ENCODE assay signal across 19 cellular contexts in the genomic region with DNA sequence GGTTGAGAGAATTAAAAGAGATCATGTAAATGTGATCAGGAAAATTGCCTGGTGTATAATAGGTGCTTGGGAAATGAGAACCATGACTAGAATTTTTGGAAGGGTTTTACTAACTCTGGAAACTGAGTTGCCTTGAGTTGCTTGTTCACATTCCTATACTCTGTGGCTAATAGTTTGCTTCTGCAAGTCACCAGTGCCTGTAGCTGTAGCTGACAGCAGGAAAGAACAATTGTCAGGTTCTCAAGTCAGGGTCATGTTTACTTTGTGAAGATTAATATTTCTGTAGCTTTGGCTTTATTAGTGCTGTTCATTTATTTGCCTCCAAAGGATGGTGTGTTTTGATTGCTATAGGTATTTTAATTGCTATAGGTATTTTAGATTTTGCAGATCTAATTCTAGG.
DNase-seq lines count a peak whose midpoint lies in the region; FAIRE-seq and TF ChIP-seq lines count a peak whose summit lies in the region.
"Had no signal": no experiment of that assay in that cellular context is flagged by ENCODE, and none has a peak within 500 bp of the region (broad histone marks: within the 10 kb centered on the region; RNA-seq: fewer than 3 reads in every experiment).

No MANE protein-coding gene starts in this region.

- H3K27me3 Mint-ChIP-seq in activated naive CD4-positive, alpha-beta T cell treated with anti-CD3 and anti-CD28 coated beads for 36 hours (ENCODE audit: low read depth) = peaks cover 18% of the 10 kb centered on the region

- CTCF ChIA-PET in activated naive CD4-positive, alpha-beta T cell treated with anti-CD3 and anti-CD28 coated beads for 36 hours (lab: Charles Lee) = no interaction called here

- no peak overlapping the region for H3K27ac Mint-ChIP-seq in activated naive CD4-positive, alpha-beta T cell treated with anti-CD3 and anti-CD28 coated beads for 36 hours
- H3K27ac Mint-ChIP-seq: CD4-positive, alpha-beta memory T cell; GM23338; H9 had no signal

- H3K9ac ChIP-seq in smooth muscle cell (ENCODE audit: low read depth) = no peak overlapping the region

- H3K9me3 ChIP-seq in smooth muscle cell (replicated peaks; ENCODE audit: low read depth) = no peaks in the 10 kb centered on the region

- H4K20me1 ChIP-seq in smooth muscle cell (ENCODE audit: low read depth) = no peaks in the 10 kb centered on the region

- no peaks in the 10 kb centered on the region for H3K36me3 Mint-ChIP-seq in activated naive CD4-positive, alpha-beta T cell treated with anti-CD3 and anti-CD28 coated beads for 36 hours (ENCODE audit: low read depth)
- H3K36me3 Mint-ChIP-seq: CD4-positive, alpha-beta memory T cell had no signal

- DNase-seq in D721Med (ENCODE audit: insufficient read length, low spot score) = no peak
- no peak for DNase-seq in GM12892 (ENCODE audit: insufficient read length)
- no peak for DNase-seq in smooth muscle cell (lab: John Stamatoyannopoulos, UW; ENCODE audit: unreplicated experiment)
- DNase-seq in activated naive CD4-positive, alpha-beta T cell treated with anti-CD3 and anti-CD28 coated beads for 36 hours = no peak
- no peak for DNase-seq in middle frontal gyrus (ENCODE audit: extremely low spot score, low spot score)
- DNase-seq in substantia nigra (lab: John Stamatoyannopoulos, UW) = no peak
- DNase-seq: C1 segment of cervical spinal cord; Calu3; CD4-positive, alpha-beta memory T cell; COR-L47; DMS153; DMS79; EL; GDM1; H9 had no signal

- FAIRE-seq in D721Med (lab: Jason Lieb, UNC) (peak; percentile 88), GM12892 (lab: Jason Lieb, UNC) (peak; percentile 74)
- FAIRE-seq: GM12878, GM18507 had no signal

- peak overlapping the region; percentile 4 for H3K27ac ChIP-seq in smooth muscle cell (ENCODE audit: low read depth)
- no peak overlapping the region for H3K27ac ChIP-seq in substantia nigra (ENCODE audit: low read depth, low read length, poor library complexity, severe bottlenecking)

- TF ChIP-seq CTCF in D721Med (IDR thresholded peaks at IDR 0.05; ENCODE audit: insufficient read depth, missing control alignments) (no peak), smooth muscle cell (IDR thresholded peaks at IDR 0.05; ENCODE audit: borderline replicate concordance, insufficient read depth, poor library complexity, severe bottlenecking) (no peak)

- no peak overlapping the region for H2AFZ ChIP-seq in smooth muscle cell (ENCODE audit: low read depth)
- H2AFZ ChIP-seq: GM23338 had no signal

- peaks cover 3% of the 10 kb centered on the region for H3K4me1 Mint-ChIP-seq in activated naive CD4-positive, alpha-beta T cell treated with anti-CD3 and anti-CD28 coated beads for 36 hours (ENCODE audit: low read depth)

- H3K27me3 ChIP-seq in smooth muscle cell (ENCODE audit: low read depth) = no peaks in the 10 kb centered on the region

- peak overlapping the region; percentile 2 for H3K4me3 ChIP-seq in iPS-11a (ENCODE audit: low read depth, low read length)
- no peak overlapping the region for H3K4me3 ChIP-seq in smooth muscle cell
- H3K4me3 ChIP-seq: GM12878, GM23338 had no signal

- H3K4me1 ChIP-seq in smooth muscle cell (ENCODE audit: low read depth) = peaks cover 10% of the 10 kb centered on the region

- H3K4me3 Mint-ChIP-seq in activated naive CD4-positive, alpha-beta T cell treated with anti-CD3 and anti-CD28 coated beads for 36 hours = no peak overlapping the region
- H3K4me3 Mint-ChIP-seq: CD4-positive, alpha-beta memory T cell; GM23338; H9 had no signal

- no peak overlapping the region for H3K4me2 ChIP-seq in smooth muscle cell
- H3K4me2 ChIP-seq: GM23338 had no signal

- H3F3A ChIP-seq in smooth muscle cell (ENCODE audit: low read depth) = peaks cover 5% of the 10 kb centered on the region

- no peaks in the 10 kb centered on the region for H3K36me3 ChIP-seq in smooth muscle cell (ENCODE audit: low read depth)

- TF ChIP-seq POLR2A in GM12892 (IDR thresholded peaks at IDR 0.05; ENCODE audit: low read depth, low read length) = no peak

- intact Hi-C loops in activated naive CD4-positive, alpha-beta T cell treated with anti-CD3 and anti-CD28 coated beads for 36 hours (cut with micrococcal nuclease) = no loop called here

- peaks cover 9% of the 10 kb centered on the region for H3K9me3 Mint-ChIP-seq in activated naive CD4-positive, alpha-beta T cell treated with anti-CD3 and anti-CD28 coated beads for 36 hours

- H3K79me2 ChIP-seq in smooth muscle cell (ENCODE audit: low read depth) = no peaks in the 10 kb centered on the region
